ENCODE assay signal across 22 cellular contexts in genomic region chr15:75232826-75233503, GRCh38. TPM values are rescaled to one million over a fixed set of nuclear protein-coding genes. Genes with fewer than 3 reads are reported as not detected.
DNase-seq lines count a peak whose midpoint lies in the region; ATAC-seq, FAIRE-seq and TF ChIP-seq lines count a peak whose summit lies in the region.
"Had no signal": no experiment of that assay in that cellular context is flagged by ENCODE, and none has a peak within 500 bp of the region (broad histone marks: within the 10 kb centered on the region; RNA-seq: fewer than 3 reads in every experiment).

No MANE protein-coding gene starts in this region.

- TF ChIP-seq RAD21 in H1 (IDR thresholded peaks at IDR 0.05 in 1 of 2, conservative IDR thresholded peaks at IDR 0.05 in 1 of 2; ENCODE audit: low read depth in 2 of 2, low read length in 2 of 2): no peak

- H3K27ac Mint-ChIP-seq in mesothelial cell of epicardium: no peak overlapping the region
- H3K27ac Mint-ChIP-seq: CD4-positive, CD25-positive, alpha-beta regulatory T cell; IgD-negative memory B cell had no signal

- H2AFZ ChIP-seq in H1 (ENCODE audit: low read length): no peak overlapping the region

- no peak for TF ChIP-seq CTCF in heart right ventricle (IDR thresholded peaks at IDR 0.05)
- TF ChIP-seq CTCF in H1 (IDR thresholded peaks at IDR 0.05; ENCODE audit: control extremely low read depth in 1 of 3, insufficient read depth in 1 of 3, low read depth in 1 of 3, low read length in 3 of 3): no peak
- TF ChIP-seq CTCF in spleen (IDR thresholded peaks at IDR 0.05 in 8 of 11, conservative IDR thresholded peaks at IDR 0.05 in 3 of 11): no peak
- no peak for TF ChIP-seq CTCF in mesothelial cell of epicardium (IDR thresholded peaks at IDR 0.05; ENCODE audit: unreplicated experiment)

- no peak overlapping the region for H2BK120ac ChIP-seq in H1 (replicated peaks; ENCODE audit: low read depth, low read length)

- no peaks in the 10 kb centered on the region for H3K79me2 ChIP-seq in H1 (ENCODE audit: control insufficient read depth in 1 of 2, insufficient read depth in 2 of 2, low read length in 2 of 2)

- no peaks in the 10 kb centered on the region for H3K4me1 Mint-ChIP-seq in mesothelial cell of epicardium
- H3K4me1 Mint-ChIP-seq: CD4-positive, CD25-positive, alpha-beta regulatory T cell had no signal

- DNase-seq in Right ventricle myocardium inferior (ENCODE audit: missing footprints) (peak; percentile 52), heart right ventricle (no peak), GM12891 (ENCODE audit: insufficient read length, low spot score) (peak; percentile 8), H1 (ENCODE audit: low read depth in 1 of 2, low spot score in 2 of 2) (no peak), spleen (peak; percentile 64), mesothelial cell of epicardium (ENCODE audit: low spot score in 2 of 2, unreplicated experiment in 2 of 2) (no peak), HPDE6-E6E7 (ENCODE audit: extremely low spot score) (no peak)
- DNase-seq in activated CD4-positive, CD25-positive, alpha-beta regulatory T cell treated with anti-CD3 and anti-CD28 coated beads, Interleukin-2, amount 50 U/mL, for 72 hours: no peak
- DNase-seq: CD4-positive, CD25-positive, alpha-beta regulatory T cell; DMS79; NCI-H1417 treated with DMSO at 0.1 percent for 48 hours; NCI-H2029; NCI-H2171 treated with DMSO at 0.1 percent for 48 hours; NCI-H774; SHP77 had no signal

- H3K27ac ChIP-seq in heart right ventricle (no peak overlapping the region), H1 (ENCODE audit: low read depth, low read length) (no peak overlapping the region), spleen (no peak overlapping the region)

- H3K36me3 Mint-ChIP-seq in mesothelial cell of epicardium: no peaks in the 10 kb centered on the region
- H3K36me3 Mint-ChIP-seq: CD4-positive, CD25-positive, alpha-beta regulatory T cell; IgD-negative memory B cell had no signal

- POLR2A ChIA-PET in H1 (lab: Charles Lee; ENCODE audit: partially characterized antibody): no interaction called here

- H3K9ac ChIP-seq in H1 (replicated peaks in 1 of 4; ENCODE audit: extremely low read depth in 1 of 4, low read depth in 3 of 4, low read length in 3 of 4): no peak overlapping the region

- H3K4me1 ChIP-seq in heart right ventricle (peaks cover 0 to 11% (median 4%) of the 10 kb centered on the region in 9 donors), H1 (replicated peaks in 1 of 4; ENCODE audit: control insufficient read depth in 3 of 4, insufficient read depth in 4 of 4, low read length in 3 of 4) (peaks cover 0 to 3% (median 1%) of the 10 kb centered on the region in 4 experiments; a peak in 3 of 7 replicates), spleen (no peaks in the 10 kb centered on the region)

- FAIRE-seq in GM12891 (lab: Jason Lieb, UNC): no peak
- FAIRE-seq in H1 (lab: Jason Lieb, UNC): no peak

- no peak overlapping the region for H4K8ac ChIP-seq in H1 (ENCODE audit: extremely low read depth, insufficient read depth, low read length)

- H3K79me1 ChIP-seq in H1 (ENCODE audit: low read depth, low read length): no peaks in the 10 kb centered on the region

- H3K23ac ChIP-seq in H1 (ENCODE audit: insufficient read length): no peak overlapping the region

- no peak overlapping the region for H3K56ac ChIP-seq in H1 (replicated peaks; ENCODE audit: insufficient read length, low read depth, low read length)

- no peak for TF ChIP-seq EP300 in H1 (IDR thresholded peaks at IDR 0.05; ENCODE audit: borderline replicate concordance in 1 of 2, low read depth in 2 of 2, low read length in 2 of 2)

- H3K14ac ChIP-seq in H1 (ENCODE audit: insufficient read length): no peak overlapping the region

- no peak overlapping the region for H2BK20ac ChIP-seq in H1 (ENCODE audit: low read length)

- 88 to 92% methylated on average over 17 of the region's 17 CpGs for WGBS in heart right ventricle, 2 donors
- 91% methylated on average over 17 of the region's 17 CpGs; no CpG with 5 or more reads in 1 of the 2 experiments for WGBS in H1 (ENCODE audit: extremely low coverage in 1 of 2, insufficient coverage in 1 of 2, insufficient read length in 1 of 2, insufficient replicate concordance in 2 of 2, low coverage in 1 of 2, low lambda C conversion rate in 2 of 2, missing lambda C conversion rate in 1 of 2), 2 experiments
- WGBS in spleen, 5 donors: 87 to 91% (median 88%) methylated on average over 17 of the region's 17 CpGs

- H2BK5ac ChIP-seq in H1 (ENCODE audit: low read depth, low read length): no peak overlapping the region

- peak overlapping the region; percentile 50; the same call in 1 of the 2 replicates for H2BK12ac ChIP-seq in H1 (ENCODE audit: low read depth, low read length)

- no peak overlapping the region for H4K91ac ChIP-seq in H1 (replicated peaks; ENCODE audit: insufficient read length, low read length)

- H3K36me3 ChIP-seq in heart right ventricle: no peaks in the 10 kb centered on the region
- no peaks in the 10 kb centered on the region for H3K36me3 ChIP-seq in H1 (ENCODE audit: control insufficient read depth in 2 of 4, insufficient read depth in 4 of 4, low read length in 3 of 4)
- H3K36me3 ChIP-seq in spleen: no peaks in the 10 kb centered on the region

- H2BK15ac ChIP-seq in H1 (ENCODE audit: low read length): no peak overlapping the region; the same call in 1 of the 2 replicates

- no peak overlapping the region for H3K4me3 ChIP-seq in heart right ventricle
- no peak overlapping the region for H3K4me3 ChIP-seq in H1 (ENCODE audit: extremely low read depth in 1 of 4, insufficient read depth in 2 of 4, low read depth in 3 of 4, low read length in 4 of 4)
- H3K4me3 ChIP-seq in spleen: no peak overlapping the region

- no peak overlapping the region for H2AK5ac ChIP-seq in H1 (ENCODE audit: low read depth, low read length)

- H3K27me3 Mint-ChIP-seq in mesothelial cell of epicardium (ENCODE audit: low read depth): peaks cover 13% of the 10 kb centered on the region

- intact Hi-C loops in Right ventricle myocardium inferior (cut with DNase I): no loop called here
- intact Hi-C loops in heart right ventricle (cut with DNase I): loop anchor here in 1 of 10 donors (5.0 kb wide), 1 partner anchor 84 kb away; no protein-coding TSS in a partner anchor
- intact Hi-C loops in spleen (cut with DNase I; ENCODE audit: low total_unique reads): no loop called here

- H3K23me2 ChIP-seq in H1 (ENCODE audit: low read depth, low read length): no peaks in the 10 kb centered on the region

- TF ChIP-seq POLR2A in GM12891 (IDR thresholded peaks at IDR 0.05; ENCODE audit: low read depth, low read length): no peak
- TF ChIP-seq POLR2A in H1 (IDR thresholded peaks at IDR 0.05; ENCODE audit: control extremely low read depth in 1 of 2, low read depth in 2 of 2, low read length in 2 of 2): no peak
- no peak for TF ChIP-seq POLR2A in spleen (IDR thresholded peaks at IDR 0.05)

- H3K4me3 Mint-ChIP-seq in mesothelial cell of epicardium: no peak overlapping the region
- H3K4me3 Mint-ChIP-seq: CD4-positive, CD25-positive, alpha-beta regulatory T cell; IgD-negative memory B cell had no signal

- H4K20me1 ChIP-seq in H1 (replicated peaks in 1 of 2; ENCODE audit: control insufficient read depth in 1 of 2, insufficient read depth in 2 of 2, low read length in 2 of 2): no peaks in the 10 kb centered on the region

- no peaks in the 10 kb centered on the region for H3K9me3 Mint-ChIP-seq in mesothelial cell of epicardium
- H3K9me3 Mint-ChIP-seq: CD4-positive, CD25-positive, alpha-beta regulatory T cell; IgD-negative memory B cell had no signal

- CTCF ChIA-PET in H1 (lab: Charles Lee; ENCODE audit: partially characterized antibody): no interaction called here

- peaks cover 0 to 22% (median 0%) of the 10 kb centered on the region in 7 donors for H3K27me3 ChIP-seq in heart right ventricle
- no peaks in the 10 kb centered on the region; a peak in 1 of 7 replicates for H3K27me3 ChIP-seq in H1 (replicated peaks in 1 of 4; ENCODE audit: control insufficient read depth in 3 of 4, extremely low read depth in 1 of 4, insufficient read depth in 3 of 4, low read length in 3 of 4)
- H3K27me3 ChIP-seq in spleen (replicated peaks in 1 of 7): peaks cover 0 to 83% (median 0%) of the 10 kb centered on the region in 7 donors

- no peaks in the 10 kb centered on the region for H3K9me3 ChIP-seq in heart right ventricle
- H3K9me3 ChIP-seq in H1 (ENCODE audit: insufficient read depth in 2 of 2, low read depth in 1 of 2, low read length in 1 of 2): no peaks in the 10 kb centered on the region
- H3K9me3 ChIP-seq in spleen: no peaks in the 10 kb centered on the region

- no peak overlapping the region for H4K5ac ChIP-seq in H1 (ENCODE audit: insufficient read length, low read depth, low read length)

- H3K4ac ChIP-seq in H1 (replicated peaks; ENCODE audit: insufficient read length, low read depth, low read length): no peak overlapping the region

- H3K18ac ChIP-seq in H1 (ENCODE audit: extremely low read depth, low read length): no peak overlapping the region

- H3K4me2 ChIP-seq in H1 (ENCODE audit: insufficient read depth in 1 of 2, low read depth in 2 of 2, low read length in 2 of 2): no peak overlapping the region

- ATAC-seq in Right ventricle myocardium inferior (no peak), heart right ventricle (no peak)
- ATAC-seq: HCT116 had no signal

RNA-seq across cellular contexts. Expression of gene GOLGA6C, which starts 25.2 kb away (rescaled TPM):
- total RNA-seq in Right ventricle myocardium inferior (not detected), heart right ventricle (not detected), spleen (not detected), mesothelial cell of epicardium (0.20 TPM in 1 of 3 replicates, not detected in the others)
- polyA plus RNA-seq in heart right ventricle (not detected), H1 (2011; rRNA removed) (0.14 and 0.17 TPM in 2 replicates), spleen (not detected)
- polyA plus RNA-seq in GM12891 (2012; ENCODE audit: low read depth, missing spikeins): not detected
- total RNA-seq in H1 (2021; fragmentation: NEBNext Ultra II Directional; extraction: Animal tissue kit (Norgen Biotek cat#: 25700)): 0.35 TPM in 1 of 2 replicates, not detected in the other
- 0.22 TPM for polyA plus RNA-seq in H1 (2011; cell fraction: cytosol; rRNA removed)
- polyA plus RNA-seq in H1 (2011; cell fraction: nucleus; rRNA removed): 0.11 TPM
- 0.15 to 0.61 TPM (median 0.42 TPM) in 4 replicates for polyA plus RNA-seq in H1 (2012, experiment 1 of 2)
- polyA plus RNA-seq in H1 (2012, experiment 2 of 2): not detected
- polyA plus RNA-seq in H1 (2013, experiment 1 of 2): 0.99 TPM
- polyA plus RNA-seq in H1 (2013, experiment 2 of 2): 0.75 TPM
- not detected in 2 replicates for polyA minus RNA-seq in H1 (2011; rRNA and poly(A)+ RNA removed)
- not detected for polyA minus RNA-seq in H1 (2011; cell fraction: cytosol; rRNA and poly(A)+ RNA removed)
- 0.30 TPM for polyA minus RNA-seq in H1 (2011; cell fraction: nucleus; rRNA and poly(A)+ RNA removed)
- total RNA-seq: A673; CD4-positive, CD25-positive, alpha-beta regulatory T cell; G401; HT1080; LHCN-M2; NCI-H460 had no signal
- polyA plus RNA-seq: CD4-positive, CD25-positive, alpha-beta regulatory T cell; IgD-negative memory B cell had no signal

RNA-seq across cellular contexts. Expression of gene C15orf39, which starts 31.3 kb away (rescaled TPM):
- total RNA-seq in Right ventricle myocardium inferior: 15.0 TPM
- total RNA-seq in heart right ventricle: 10 to 100 TPM in 9 of 10 donors, 1 to 10 TPM in 1; 6.9 to 23.7 (median 14.8) TPM
- polyA plus RNA-seq in heart right ventricle: 1 to 10 TPM; 7.7 to 8.0 TPM
- 41.0 TPM for polyA plus RNA-seq in GM12891 (2012; ENCODE audit: low read depth, missing spikeins)
- total RNA-seq in H1 (2021; fragmentation: NEBNext Ultra II Directional; extraction: Animal tissue kit (Norgen Biotek cat#: 25700)): 35.6 and 38.5 TPM in 2 replicates
- polyA plus RNA-seq in H1 (2011; rRNA removed): 13.8 and 18.9 TPM in 2 replicates
- polyA plus RNA-seq in H1 (2011; cell fraction: cytosol; rRNA removed): 5.7 TPM
- 15.1 TPM for polyA plus RNA-seq in H1 (2011; cell fraction: nucleus; rRNA removed)
- 17.6 to 27.7 TPM (median 24.3 TPM) in 4 replicates for polyA plus RNA-seq in H1 (2012, experiment 1 of 2)
- polyA plus RNA-seq in H1 (2012, experiment 2 of 2): 24.9 TPM
- 23.9 TPM for polyA plus RNA-seq in H1 (2013, experiment 1 of 2)
- polyA plus RNA-seq in H1 (2013, experiment 2 of 2): 24.3 TPM
- polyA minus RNA-seq in H1 (2011; rRNA and poly(A)+ RNA removed): 14.5 and 15.8 TPM in 2 replicates
- 23.3 TPM for polyA minus RNA-seq in H1 (2011; cell fraction: cytosol; rRNA and poly(A)+ RNA removed)
- polyA minus RNA-seq in H1 (2011; cell fraction: nucleus; rRNA and poly(A)+ RNA removed): 21.6 TPM
- total RNA-seq in spleen: 10 to 100 TPM; 56.0 to 70.2 (median 67.6) TPM
- polyA plus RNA-seq in spleen: 10 to 100 TPM in 1 of 3 donors, 1 to 10 TPM in 2; 6.9 to 19.3 (median 7.4) TPM
- total RNA-seq in mesothelial cell of epicardium: 62.0 to 66.6 TPM (median 62.2 TPM) in 3 replicates

RNA-seq across cellular contexts. Expression of gene GOLGA6D, which starts 49.7 kb away (rescaled TPM):
- total RNA-seq in Right ventricle myocardium inferior: not detected
- under 1 TPM in 1 of 10 donors, not detected in 9; 0.09 TPM for total RNA-seq in heart right ventricle
- not detected for polyA plus RNA-seq in heart right ventricle
- 0.05 TPM for polyA plus RNA-seq in GM12891 (2012; ENCODE audit: low read depth, missing spikeins)
- 0.69 and 0.73 TPM in 2 replicates for total RNA-seq in H1 (2021; fragmentation: NEBNext Ultra II Directional; extraction: Animal tissue kit (Norgen Biotek cat#: 25700))
- 0.20 and 0.27 TPM in 2 replicates for polyA plus RNA-seq in H1 (2011; rRNA removed)
- polyA plus RNA-seq in H1 (2011; cell fraction: cytosol; rRNA removed): 0.58 TPM
- polyA plus RNA-seq in H1 (2011; cell fraction: nucleus; rRNA removed): 0.74 TPM
- polyA plus RNA-seq in H1 (2012, experiment 1 of 2): 0.25 to 0.81 TPM (median 0.51 TPM) in 4 replicates
- polyA plus RNA-seq in H1 (2012, experiment 2 of 2): 0.14 TPM
- 0.77 TPM for polyA plus RNA-seq in H1 (2013, experiment 1 of 2)
- 0.85 TPM for polyA plus RNA-seq in H1 (2013, experiment 2 of 2)
- polyA minus RNA-seq in H1 (2011; rRNA and poly(A)+ RNA removed): 0.47 and 0.68 TPM in 2 replicates
- not detected for polyA minus RNA-seq in H1 (2011; cell fraction: cytosol; rRNA and poly(A)+ RNA removed)
- not detected for polyA minus RNA-seq in H1 (2011; cell fraction: nucleus; rRNA and poly(A)+ RNA removed)
- not detected for total RNA-seq in spleen
- polyA plus RNA-seq in spleen: not detected
- 0.16 to 0.18 TPM in 2 of 3 replicates, not detected in the other for total RNA-seq in mesothelial cell of epicardium
- total RNA-seq: A673; CD4-positive, CD25-positive, alpha-beta regulatory T cell; G401; HT1080; LHCN-M2; NCI-H460 had no signal
- polyA plus RNA-seq: CD4-positive, CD25-positive, alpha-beta regulatory T cell; IgD-negative memory B cell had no signal

Comparison
In these comparisons a context has a peak if more than half of its experiments do, and no peak if none do; other contexts are left out.
1. DNase-seq: peak in Right ventricle myocardium inferior (single experiment), GM12891 (single experiment) and spleen (single experiment); none in heart right ventricle (0 of 2), H1 (0 of 2), mesothelial cell of epicardium (0 of 2), activated CD4-positive, CD25-positive, alpha-beta regulatory T cell treated with anti-CD3 and anti-CD28 coated beads, Interleukin-2, amount 50 U/mL, for 72 hours (single experiment) and HPDE6-E6E7 (single experiment).